In the genomic region with DNA sequence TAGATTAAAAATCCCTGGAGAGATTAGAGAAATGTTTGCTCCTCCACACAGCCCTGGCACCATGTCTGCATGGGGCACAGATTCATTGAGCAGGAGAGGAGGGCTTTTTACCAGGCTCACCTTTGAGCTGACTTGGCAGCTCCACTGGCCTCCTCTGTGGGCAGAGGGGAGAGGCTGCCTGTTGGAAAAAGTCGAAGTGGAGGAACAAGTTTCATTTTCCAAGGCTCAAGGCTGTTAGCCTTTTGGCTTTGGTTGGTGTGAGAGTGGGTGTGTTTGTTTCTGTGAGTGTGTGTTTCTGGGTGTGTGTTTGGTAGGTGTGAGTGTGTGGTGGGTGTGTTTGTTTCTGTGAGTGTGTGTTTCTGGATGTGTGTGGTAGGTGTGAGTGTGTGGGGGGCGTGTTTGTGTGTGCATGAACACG, we compare ENCODE assay signal across 2 cellular contexts.
TF ChIP-seq lines count a peak whose summit lies in the region.

No MANE protein-coding gene starts in this region.

TF ChIP-seq in H1, 55 proteins besides CTCF, POLR2A, EP300 and RAD21:
- TF ChIP-seq TEAD4 (IDR thresholded peaks at IDR 0.05; ENCODE audit: low read depth, low read length), result no peak
- TF ChIP-seq JUN (IDR thresholded peaks at IDR 0.05; ENCODE audit: low read depth, low read length), result no peak
- no peak for TF ChIP-seq SIRT6 (IDR thresholded peaks at IDR 0.05; ENCODE audit: low read length)
- no peak for TF ChIP-seq SIN3A (conservative IDR thresholded peaks at IDR 0.05 in 1 of 2, IDR thresholded peaks at IDR 0.05 in 1 of 2; ENCODE audit: low read depth in 1 of 2, low read length in 2 of 2)
- no peak for TF ChIP-seq FOSL1 (IDR thresholded peaks at IDR 0.05; ENCODE audit: insufficient read depth, low read depth, low read length)
- TF ChIP-seq POU5F1 (IDR thresholded peaks at IDR 0.05; ENCODE audit: low read depth, low read length), result no peak

TF ChIP-seq in liver, 16 proteins besides CTCF, POLR2A, EP300 and RAD21:
- TF ChIP-seq HNF4G (IDR thresholded peaks at IDR 0.05) (no peak), JUND (IDR thresholded peaks at IDR 0.05) (peak in 1 of 2 donors; percentile 24), YY1 (IDR thresholded peaks at IDR 0.05) (peak; percentile 60), NR2F2 (IDR thresholded peaks at IDR 0.05) (no peak), EGR1 (IDR thresholded peaks at IDR 0.05; ENCODE audit: low read depth in 2 of 2) (no peak), SP1 (IDR thresholded peaks at IDR 0.05) (peak; percentile 84), TAF1 (conservative IDR thresholded peaks at IDR 0.05) (no peak), FOXA2 (IDR thresholded peaks at IDR 0.05) (no peak), HNF4A (conservative IDR thresholded peaks at IDR 0.05) (peak in 1 of 2 donors; percentile 48), GABPA (IDR thresholded peaks at IDR 0.05 in 1 of 2, conservative IDR thresholded peaks at IDR 0.05 in 1 of 2) (no peak), RXRA (IDR thresholded peaks at IDR 0.05) (peak; percentile 78 to 85), FOXA1 (IDR thresholded peaks at IDR 0.05) (no peak)
- TF ChIP-seq, protein P1, sequence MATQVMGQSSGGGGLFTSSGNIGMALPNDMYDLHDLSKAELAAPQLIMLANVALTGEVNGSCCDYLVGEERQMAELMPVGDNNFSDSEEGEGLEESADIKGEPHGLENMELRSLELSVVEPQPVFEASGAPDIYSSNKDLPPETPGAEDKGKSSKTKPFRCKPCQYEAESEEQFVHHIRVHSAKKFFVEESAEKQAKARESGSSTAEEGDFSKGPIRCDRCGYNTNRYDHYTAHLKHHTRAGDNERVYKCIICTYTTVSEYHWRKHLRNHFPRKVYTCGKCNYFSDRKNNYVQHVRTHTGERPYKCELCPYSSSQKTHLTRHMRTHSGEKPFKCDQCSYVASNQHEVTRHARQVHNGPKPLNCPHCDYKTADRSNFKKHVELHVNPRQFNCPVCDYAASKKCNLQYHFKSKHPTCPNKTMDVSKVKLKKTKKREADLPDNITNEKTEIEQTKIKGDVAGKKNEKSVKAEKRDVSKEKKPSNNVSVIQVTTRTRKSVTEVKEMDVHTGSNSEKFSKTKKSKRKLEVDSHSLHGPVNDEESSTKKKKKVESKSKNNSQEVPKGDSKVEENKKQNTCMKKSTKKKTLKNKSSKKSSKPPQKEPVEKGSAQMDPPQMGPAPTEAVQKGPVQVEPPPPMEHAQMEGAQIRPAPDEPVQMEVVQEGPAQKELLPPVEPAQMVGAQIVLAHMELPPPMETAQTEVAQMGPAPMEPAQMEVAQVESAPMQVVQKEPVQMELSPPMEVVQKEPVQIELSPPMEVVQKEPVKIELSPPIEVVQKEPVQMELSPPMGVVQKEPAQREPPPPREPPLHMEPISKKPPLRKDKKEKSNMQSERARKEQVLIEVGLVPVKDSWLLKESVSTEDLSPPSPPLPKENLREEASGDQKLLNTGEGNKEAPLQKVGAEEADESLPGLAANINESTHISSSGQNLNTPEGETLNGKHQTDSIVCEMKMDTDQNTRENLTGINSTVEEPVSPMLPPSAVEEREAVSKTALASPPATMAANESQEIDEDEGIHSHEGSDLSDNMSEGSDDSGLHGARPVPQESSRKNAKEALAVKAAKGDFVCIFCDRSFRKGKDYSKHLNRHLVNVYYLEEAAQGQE (IDR thresholded peaks at IDR 0.05), result peak; percentile 43
- TF ChIP-seq, protein P2, sequence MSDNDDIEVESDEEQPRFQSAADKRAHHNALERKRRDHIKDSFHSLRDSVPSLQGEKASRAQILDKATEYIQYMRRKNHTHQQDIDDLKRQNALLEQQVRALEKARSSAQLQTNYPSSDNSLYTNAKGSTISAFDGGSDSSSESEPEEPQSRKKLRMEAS (IDR thresholded peaks at IDR 0.05), result no peak
- TF ChIP-seq, protein P3, sequence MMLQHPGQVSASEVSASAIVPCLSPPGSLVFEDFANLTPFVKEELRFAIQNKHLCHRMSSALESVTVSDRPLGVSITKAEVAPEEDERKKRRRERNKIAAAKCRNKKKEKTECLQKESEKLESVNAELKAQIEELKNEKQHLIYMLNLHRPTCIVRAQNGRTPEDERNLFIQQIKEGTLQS (IDR thresholded peaks at IDR 0.05), result no peak
- TF ChIP-seq, protein P4, sequence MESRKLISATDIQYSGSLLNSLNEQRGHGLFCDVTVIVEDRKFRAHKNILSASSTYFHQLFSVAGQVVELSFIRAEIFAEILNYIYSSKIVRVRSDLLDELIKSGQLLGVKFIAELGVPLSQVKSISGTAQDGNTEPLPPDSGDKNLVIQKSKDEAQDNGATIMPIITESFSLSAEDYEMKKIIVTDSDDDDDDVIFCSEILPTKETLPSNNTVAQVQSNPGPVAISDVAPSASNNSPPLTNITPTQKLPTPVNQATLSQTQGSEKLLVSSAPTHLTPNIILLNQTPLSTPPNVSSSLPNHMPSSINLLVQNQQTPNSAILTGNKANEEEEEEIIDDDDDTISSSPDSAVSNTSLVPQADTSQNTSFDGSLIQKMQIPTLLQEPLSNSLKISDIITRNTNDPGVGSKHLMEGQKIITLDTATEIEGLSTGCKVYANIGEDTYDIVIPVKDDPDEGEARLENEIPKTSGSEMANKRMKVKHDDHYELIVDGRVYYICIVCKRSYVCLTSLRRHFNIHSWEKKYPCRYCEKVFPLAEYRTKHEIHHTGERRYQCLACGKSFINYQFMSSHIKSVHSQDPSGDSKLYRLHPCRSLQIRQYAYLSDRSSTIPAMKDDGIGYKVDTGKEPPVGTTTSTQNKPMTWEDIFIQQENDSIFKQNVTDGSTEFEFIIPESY (IDR thresholded peaks at IDR 0.05), result no peak
